In genomic region chr1:66168467-66168887, GRCh38 we compare ENCODE assay signal across 12 cellular contexts.
DNase-seq lines count a peak whose midpoint lies in the region; ATAC-seq and TF ChIP-seq lines count a peak whose summit lies in the region.
"Had no signal": no experiment of that assay in that cellular context is flagged by ENCODE, and none has a peak within 500 bp of the region (broad histone marks: within the 10 kb centered on the region; RNA-seq: fewer than 3 reads in every experiment).

No MANE protein-coding gene starts in this region.

- H3K9me2 ChIP-seq in DOHH2 (replicated peaks; ENCODE audit: control insufficient read depth, low read length) (no peaks in the 10 kb centered on the region), GM23248 (ENCODE audit: insufficient read depth) (no peaks in the 10 kb centered on the region)

- no peak for TF ChIP-seq POLR2A in right lobe of liver (IDR thresholded peaks at IDR 0.05)

- no peak overlapping the region for H3K9ac ChIP-seq in GM23248

- H3K79me2 ChIP-seq in DOHH2 (ENCODE audit: control insufficient read depth, low read length) = no peaks in the 10 kb centered on the region
- no peaks in the 10 kb centered on the region for H3K79me2 ChIP-seq in GM23248 (ENCODE audit: insufficient read depth)

- H3K4me1 ChIP-seq in DOHH2 (ENCODE audit: control insufficient read depth, low read length) = peaks cover 52% of the 10 kb centered on the region
- H3K4me1 ChIP-seq in GM23248 (ENCODE audit: insufficient read depth) = peaks cover 11% of the 10 kb centered on the region; the same call in 1 of the 2 replicates
- H3K4me1 ChIP-seq in right lobe of liver = no peaks in the 10 kb centered on the region
- H3K4me1 ChIP-seq: breast epithelium had no signal

- intact Hi-C loops in right lobe of liver (cut with DNase I) (no loop called here), left ventricle myocardium superior (cut with micrococcal nuclease) (no loop called here)

- 35 to 46% methylated on average over 5 of the region's 5 CpGs for WGBS in GM23248 (ENCODE audit: low coverage in 1 of 2, low lambda C conversion rate in 2 of 2, missing lambda C conversion rate in 2 of 2), 2 experiments
- WGBS in right lobe of liver (ENCODE audit: insufficient coverage, low coverage, low lambda C conversion rate, missing lambda C conversion rate) = 50% methylated on average over 3 of the region's 5 CpGs

- no peak for ATAC-seq in right lobe of liver
- ATAC-seq in left ventricle myocardium superior = no peak
- no peak for ATAC-seq in GM19463 (IDR thresholded peaks at IDR 0.05; ENCODE audit: unreplicated experiment)

- peak overlapping the region; percentile 59 for H3K4me3 ChIP-seq in DOHH2 (ENCODE audit: low read length)
- no peak overlapping the region for H3K4me3 ChIP-seq in GM23248
- H3K4me3 ChIP-seq in right lobe of liver = no peak overlapping the region
- H3K4me3 ChIP-seq: breast epithelium had no signal

- H3K27ac ChIP-seq in DOHH2 (ENCODE audit: low read depth, low read length) (peak overlapping the region; percentile 69), GM23248 (no peak overlapping the region), layer of hippocampus (ENCODE audit: low read depth, low read length) (peak overlapping the region; percentile 16), right lobe of liver (peak overlapping the region in 1 of 3 donors; percentile 41)
- H3K27ac ChIP-seq: epithelial cell of prostate had no signal

- peak; percentile 20 for DNase-seq in GM23248
- peak; percentile 40 for DNase-seq in SK-MEL-5 (ENCODE audit: low read depth, low spot score)
- no peak for DNase-seq in Kasumi-1 (lab: John Stamatoyannopoulos, UW)
- no peak for DNase-seq in right lobe of liver
- no peak for DNase-seq in left ventricle myocardium superior
- DNase-seq: CD4-positive, alpha-beta memory T cell; stimulated activated CD4-positive, alpha-beta T cell treated with anti-CD3 and anti-CD28 coated beads, Interleukin-2, amount 100 ng/mL, for 48 hours had no signal

- H3K4me2 ChIP-seq in DOHH2 (ENCODE audit: low read length) (peak overlapping the region; percentile 64), GM23248 (ENCODE audit: unreplicated experiment) (no peak overlapping the region)

- TF ChIP-seq CTCF in DOHH2 (IDR thresholded peaks at IDR 0.05; ENCODE audit: low read depth, low read length, poor library complexity, severe bottlenecking) = no peak
- no peak for TF ChIP-seq CTCF in right lobe of liver (IDR thresholded peaks at IDR 0.05)

- H3K9me3 ChIP-seq in DOHH2 (ENCODE audit: control insufficient read depth, insufficient read depth, low read length) (0 out of 2 replicates have a peak, but pooled peaks cover 2% of the 10 kb centered on the region), GM23248 (ENCODE audit: low read depth) (no peaks in the 10 kb centered on the region), right lobe of liver (no peaks in the 10 kb centered on the region)
- H3K9me3 ChIP-seq: breast epithelium had no signal

- H2AFZ ChIP-seq in GM23248 = no peak overlapping the region

- in situ Hi-C loops in GM23248 (cut with MboI) (no loop called here), SK-MEL-5 (cut with HindIII; ENCODE audit: low pct_unique_long_range_greater_than_20kb, low sequenced_read_pairs) (no loop called here)

- H3K27me3 ChIP-seq in DOHH2 (ENCODE audit: control insufficient read depth, low read length) (no peaks in the 10 kb centered on the region), GM23248 (replicated peaks; ENCODE audit: insufficient read depth) (no peaks in the 10 kb centered on the region), layer of hippocampus (ENCODE audit: control insufficient read depth, insufficient read depth, low read length) (no peaks in the 10 kb centered on the region), right lobe of liver (no peaks in the 10 kb centered on the region)
- H3K27me3 ChIP-seq: breast epithelium had no signal

- H4K20me1 ChIP-seq in DOHH2 (ENCODE audit: control insufficient read depth, insufficient read depth, low read depth, low read length) (no peaks in the 10 kb centered on the region), GM23248 (ENCODE audit: insufficient read depth) (no peaks in the 10 kb centered on the region)

- H3F3A ChIP-seq in DOHH2 (ENCODE audit: control insufficient read depth, insufficient read depth) (peaks cover 9% of the 10 kb centered on the region), GM23248 (ENCODE audit: insufficient read depth) (no peaks in the 10 kb centered on the region)

- H3K36me3 ChIP-seq in DOHH2 (ENCODE audit: control insufficient read depth, low read length) (no peaks in the 10 kb centered on the region), GM23248 (ENCODE audit: low read depth) (no peaks in the 10 kb centered on the region), right lobe of liver (no peaks in the 10 kb centered on the region)
- H3K36me3 ChIP-seq: breast epithelium had no signal

Comparison
In these comparisons a context has a peak if more than half of its experiments do, and no peak if none do; other contexts are left out.
1. DNase-seq: peak in GM23248 (single experiment) and SK-MEL-5 (single experiment); none in Kasumi-1 (0 of 2), right lobe of liver (0 of 3) and left ventricle myocardium superior (single experiment).